10 cellular contexts compared by ENCODE assay signal in genomic region chr7:151428393-151429231, GRCh38. TPM values are rescaled to one million over a fixed set of nuclear protein-coding genes. Genes with fewer than 3 reads are reported as not detected.
DNase-seq lines count a peak whose midpoint lies in the region; ATAC-seq and TF ChIP-seq lines count a peak whose summit lies in the region.
"Had no signal": no experiment of that assay in that cellular context is flagged by ENCODE, and none has a peak within 500 bp of the region (broad histone marks: within the 10 kb centered on the region; RNA-seq: fewer than 3 reads in every experiment).

No MANE protein-coding gene starts in this region.

- DNase-seq in T-helper 1 cell = no peak
- DNase-seq in SJSA1 (ENCODE audit: low read depth in 1 of 2, low spot score in 2 of 2) = peak; percentile 74 to 85
- DNase-seq in globus pallidus (ENCODE audit: low spot score) = peak; percentile 32
- DNase-seq in smooth muscle cell of the brain vasculature (ENCODE audit: low read depth, low spot score) = peak; percentile 71
- no peak for DNase-seq in T-helper 9 cell
- DNase-seq: BE2C had no signal

- H3K9me3 ChIP-seq in SJSA1 (replicated peaks) = no peaks in the 10 kb centered on the region
- H3K9me3 ChIP-seq: BE2C had no signal

- peaks cover 62% of the 10 kb centered on the region for H3K4me1 ChIP-seq in SJSA1 (replicated peaks)
- H3K4me1 ChIP-seq: BE2C had no signal

- no peaks in the 10 kb centered on the region for H3K36me3 ChIP-seq in SJSA1
- H3K36me3 ChIP-seq: BE2C had no signal

- no peaks in the 10 kb centered on the region for H3K27me3 ChIP-seq in SJSA1 (replicated peaks)
- H3K27me3 ChIP-seq: BE2C had no signal

- no peaks in the 10 kb centered on the region for H3K9me3 Mint-ChIP-seq in T-helper 1 cell treated with Interleukin-12 subunit alpha and Interleukin-12 subunit beta and Interleukin-4 antibody, amounts not matched to agents 30 μg/mL and 1 μg/mL, for 36 hours

- H3K4me1 Mint-ChIP-seq in T-helper 1 cell treated with Interleukin-12 subunit alpha and Interleukin-12 subunit beta and Interleukin-4 antibody, amounts not matched to agents 30 μg/mL and 1 μg/mL, for 36 hours (ENCODE audit: low read depth) = peaks cover 28% of the 10 kb centered on the region

- no peak for TF ChIP-seq POLR2A in GM18505 (IDR thresholded peaks at IDR 0.05; ENCODE audit: borderline replicate concordance, extremely low read depth, insufficient read depth, insufficient read length)

- no peak overlapping the region for H3K4me3 Mint-ChIP-seq in T-helper 1 cell treated with Interleukin-12 subunit alpha and Interleukin-12 subunit beta and Interleukin-4 antibody, amounts not matched to agents 30 μg/mL and 1 μg/mL, for 36 hours

- peaks cover 9% of the 10 kb centered on the region for H3K27me3 Mint-ChIP-seq in T-helper 1 cell treated with Interleukin-12 subunit alpha and Interleukin-12 subunit beta and Interleukin-4 antibody, amounts not matched to agents 30 μg/mL and 1 μg/mL, for 36 hours (ENCODE audit: low read depth)

- H3K36me3 Mint-ChIP-seq in T-helper 1 cell treated with Interleukin-12 subunit alpha and Interleukin-12 subunit beta and Interleukin-4 antibody, amounts not matched to agents 30 μg/mL and 1 μg/mL, for 36 hours (ENCODE audit: low read depth) = no peaks in the 10 kb centered on the region

- ATAC-seq in GM21717 (IDR thresholded peaks at IDR 0.05; ENCODE audit: unreplicated experiment) = no peak
- no peak for ATAC-seq in GM18505 (IDR thresholded peaks at IDR 0.05; ENCODE audit: unreplicated experiment)

- peak overlapping the region; percentile 20 for H3K27ac Mint-ChIP-seq in T-helper 1 cell treated with Interleukin-12 subunit alpha and Interleukin-12 subunit beta and Interleukin-4 antibody, amounts not matched to agents 30 μg/mL and 1 μg/mL, for 36 hours

- H3K27ac ChIP-seq in SJSA1 = peak overlapping the region; percentile 53

- no peak overlapping the region for H3K4me3 ChIP-seq in SJSA1

RNA-seq across cellular contexts. Expression of gene CRYGN, which starts 11.3 kb away (rescaled TPM):
- not detected in 2 replicates for total RNA-seq in SJSA1 (2014; rRNA removed; shearing (Covaris generic))
- total RNA-seq: glomerular endothelial cell had no signal

RNA-seq across cellular contexts. Expression of gene WDR86, which starts 18.8 kb away (rescaled TPM):
- 0.39 and 0.72 TPM in 2 replicates for total RNA-seq in SJSA1 (2014; rRNA removed; shearing (Covaris generic))

Comparison
In these comparisons a context has a peak if more than half of its experiments do, and no peak if none do; other contexts are left out.
1. DNase-seq: peak in SJSA1 (2 of 2), globus pallidus (single experiment) and smooth muscle cell of the brain vasculature (single experiment); none in T-helper 1 cell (0 of 5) and T-helper 9 cell (single experiment).